Comparison of ENCODE assay signal across 1 cellular context in the genomic region with DNA sequence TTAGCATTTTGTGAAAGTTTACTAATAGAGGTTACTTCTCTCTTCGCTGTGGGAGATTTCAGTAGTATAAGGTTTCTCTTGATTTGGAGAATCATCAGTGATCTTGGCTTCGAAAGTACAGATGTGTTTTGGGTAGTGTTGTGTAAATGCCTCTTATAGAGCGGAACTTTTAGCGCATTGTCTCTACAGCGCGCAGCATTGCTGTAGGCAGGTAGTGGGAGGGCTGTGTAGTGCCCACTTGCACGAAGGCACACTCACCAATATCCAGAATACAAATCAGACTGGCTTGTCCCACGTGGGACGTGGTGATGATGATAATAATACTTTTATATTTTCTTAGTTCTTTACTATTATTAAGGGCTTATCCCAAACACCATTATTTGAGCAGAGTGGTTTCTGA.
TF ChIP-seq lines count a peak whose summit lies in the region.

No MANE protein-coding gene starts in this region.

TF ChIP-seq in HEK293, 187 proteins besides CTCF, POLR2A, EP300 and RAD21:
- TF ChIP-seq, protein P1, sequence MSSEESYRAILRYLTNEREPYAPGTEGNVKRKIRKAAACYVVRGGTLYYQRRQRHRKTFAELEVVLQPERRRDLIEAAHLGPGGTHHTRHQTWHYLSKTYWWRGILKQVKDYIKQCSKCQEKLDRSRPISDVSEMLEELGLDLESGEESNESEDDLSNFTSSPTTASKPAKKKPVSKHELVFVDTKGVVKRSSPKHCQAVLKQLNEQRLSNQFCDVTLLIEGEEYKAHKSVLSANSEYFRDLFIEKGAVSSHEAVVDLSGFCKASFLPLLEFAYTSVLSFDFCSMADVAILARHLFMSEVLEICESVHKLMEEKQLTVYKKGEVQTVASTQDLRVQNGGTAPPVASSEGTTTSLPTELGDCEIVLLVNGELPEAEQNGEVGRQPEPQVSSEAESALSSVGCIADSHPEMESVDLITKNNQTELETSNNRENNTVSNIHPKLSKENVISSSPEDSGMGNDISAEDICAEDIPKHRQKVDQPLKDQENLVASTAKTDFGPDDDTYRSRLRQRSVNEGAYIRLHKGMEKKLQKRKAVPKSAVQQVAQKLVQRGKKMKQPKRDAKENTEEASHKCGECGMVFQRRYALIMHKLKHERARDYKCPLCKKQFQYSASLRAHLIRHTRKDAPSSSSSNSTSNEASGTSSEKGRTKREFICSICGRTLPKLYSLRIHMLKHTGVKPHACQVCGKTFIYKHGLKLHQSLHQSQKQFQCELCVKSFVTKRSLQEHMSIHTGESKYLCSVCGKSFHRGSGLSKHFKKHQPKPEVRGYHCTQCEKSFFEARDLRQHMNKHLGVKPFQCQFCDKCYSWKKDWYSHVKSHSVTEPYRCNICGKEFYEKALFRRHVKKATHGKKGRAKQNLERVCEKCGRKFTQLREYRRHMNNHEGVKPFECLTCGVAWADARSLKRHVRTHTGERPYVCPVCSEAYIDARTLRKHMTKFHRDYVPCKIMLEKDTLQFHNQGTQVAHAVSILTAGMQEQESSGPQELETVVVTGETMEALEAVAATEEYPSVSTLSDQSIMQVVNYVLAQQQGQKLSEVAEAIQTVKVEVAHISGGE (tag by site-specific recombination; conservative IDR thresholded peaks at IDR 0.05; ENCODE audit: low read depth), result no peak
- TF ChIP-seq ZBTB21 (tag by site-specific recombination; IDR thresholded peaks at IDR 0.05) (no peak), ZNF146 (tag by site-specific recombination; IDR thresholded peaks at IDR 0.05) (no peak), ZNF510 (tag by site-specific recombination; IDR thresholded peaks at IDR 0.05; ENCODE audit: insufficient replicate concordance) (no peak), ZNF302 (tag by site-specific recombination; IDR thresholded peaks at IDR 0.05; ENCODE audit: low read depth) (no peak), ZNF623 (tag by site-specific recombination; IDR thresholded peaks at IDR 0.05) (no peak), EGR2 (tag by site-specific recombination; IDR thresholded peaks at IDR 0.05; ENCODE audit: low read depth) (0 out of 2 replicates have a peak, but pooled peaks have one; percentile 34)
